Comparison of ENCODE assay signal across 19 cellular contexts in genomic region chr6:21150644-21151043, GRCh38.
"Had no signal": no experiment of that assay in that cellular context is flagged by ENCODE, and none has a peak within 500 bp of the region (broad histone marks: within the 10 kb centered on the region; RNA-seq: fewer than 3 reads in every experiment).

No MANE protein-coding gene starts in this region.

- DNase-seq: colonic mucosa; dermis blood vessel endothelial cell; erythroblast; foreskin keratinocyte; natural killer cell; posterior cingulate gyrus; sigmoid colon; stimulated activated CD4-positive, alpha-beta T cell treated with anti-CD3 and anti-CD28 coated beads, Interleukin-2, amount 100 ng/mL, for 24 hours; stimulated activated CD4-positive, alpha-beta T cell treated with anti-CD3 and anti-CD28 coated beads, Interleukin-4, amount 100 ng/mL, for 4 hours; stimulated activated naive B cell treated with anti-CD40 and anti-IgM and Interleukin-4, amounts not matched to agents 10 μg/mL and 1 μg/mL and 100 μg/mL, for 72 hours; stimulated activated naive CD8-positive, alpha-beta T cell treated with anti-CD3 and anti-CD28 coated beads, Interleukin-15, amount 100 ng/mL, for 72 hours; substantia nigra; trophoblast cell; uterus had no signal

- H3K4me3 Mint-ChIP-seq: natural killer cell; stimulated activated naive B cell treated with anti-CD40 and anti-IgM and Interleukin-4, amounts not matched to agents 10 μg/mL and 1 μg/mL and 100 μg/mL, for 72 hours; stimulated activated naive CD8-positive, alpha-beta T cell treated with anti-CD3 and anti-CD28 coated beads, Interleukin-15, amount 100 ng/mL, for 72 hours had no signal

- H3K4me3 ChIP-seq: colonic mucosa, hepatocyte, right atrium auricular region, sigmoid colon, skin epidermis, thoracic aorta, uterus had no signal

- H3K79me2 ChIP-seq: hepatocyte had no signal

- H2AFZ ChIP-seq: hepatocyte had no signal

- H3K27ac Mint-ChIP-seq: natural killer cell; stimulated activated naive B cell treated with anti-CD40 and anti-IgM and Interleukin-4, amounts not matched to agents 10 μg/mL and 1 μg/mL and 100 μg/mL, for 72 hours; stimulated activated naive CD8-positive, alpha-beta T cell treated with anti-CD3 and anti-CD28 coated beads, Interleukin-15, amount 100 ng/mL, for 72 hours had no signal

- H3K27ac ChIP-seq: colonic mucosa, foreskin keratinocyte, hepatocyte, neutrophil, sigmoid colon, skin epidermis, thoracic aorta, uterus had no signal

- H3K9me3 Mint-ChIP-seq: natural killer cell; stimulated activated naive B cell treated with anti-CD40 and anti-IgM and Interleukin-4, amounts not matched to agents 10 μg/mL and 1 μg/mL and 100 μg/mL, for 72 hours; stimulated activated naive CD8-positive, alpha-beta T cell treated with anti-CD3 and anti-CD28 coated beads, Interleukin-15, amount 100 ng/mL, for 72 hours had no signal

- H3K36me3 ChIP-seq: colonic mucosa, neutrophil, right atrium auricular region, sigmoid colon, thoracic aorta, uterus had no signal

- H3K36me3 Mint-ChIP-seq: natural killer cell had no signal

- ATAC-seq: foreskin keratinocyte; natural killer cell; stimulated activated naive B cell treated with anti-CD40 and anti-IgM and Interleukin-4, amounts not matched to agents 10 μg/mL and 1 μg/mL and 100 μg/mL, for 72 hours; stimulated activated naive CD8-positive, alpha-beta T cell treated with anti-CD3 and anti-CD28 coated beads, Interleukin-15, amount 100 ng/mL, for 72 hours had no signal

- H3K4me1 ChIP-seq: colonic mucosa, foreskin keratinocyte, sigmoid colon, uterus had no signal

- H3K4me2 ChIP-seq: hepatocyte had no signal

- H3K27me3 ChIP-seq: colonic mucosa, foreskin keratinocyte, hepatocyte, neutrophil, right atrium auricular region, sigmoid colon, uterus had no signal

- H3K4me1 Mint-ChIP-seq: stimulated activated naive CD8-positive, alpha-beta T cell treated with anti-CD3 and anti-CD28 coated beads, Interleukin-15, amount 100 ng/mL, for 72 hours had no signal

- H3K9me3 ChIP-seq: colonic mucosa, neutrophil, right atrium auricular region, sigmoid colon, thoracic aorta, uterus had no signal

- H3K27me3 Mint-ChIP-seq: stimulated activated naive B cell treated with anti-CD40 and anti-IgM and Interleukin-4, amounts not matched to agents 10 μg/mL and 1 μg/mL and 100 μg/mL, for 72 hours; stimulated activated naive CD8-positive, alpha-beta T cell treated with anti-CD3 and anti-CD28 coated beads, Interleukin-15, amount 100 ng/mL, for 72 hours had no signal
